18 cellular contexts compared by ENCODE assay signal in genomic region chr1:1449099-1449739, GRCh38. TPM values are rescaled to one million over a fixed set of nuclear protein-coding genes. Genes with fewer than 3 reads are reported as not detected.
DNase-seq lines count a peak whose midpoint lies in the region; ATAC-seq, FAIRE-seq and TF ChIP-seq lines count a peak whose summit lies in the region.
"Had no signal": no experiment of that assay in that cellular context is flagged by ENCODE, and none has a peak within 500 bp of the region (broad histone marks: within the 10 kb centered on the region; RNA-seq: fewer than 3 reads in every experiment).

ATAD3C (plus strand) TSS chr1:1449689; CDS start chr1:1450684, 995 bp downstream.

- no peak for TF ChIP-seq RAD21 in HepG2 (CRISPR knock-in tag; IDR thresholded peaks at IDR 0.05)

- peaks cover 6 to 15% of the 10 kb centered on the region in 2 experiments for H3K27me3 ChIP-seq in HepG2 (ENCODE audit: control insufficient read depth in 1 of 2, insufficient read depth in 2 of 2, low read length in 2 of 2)
- H3K27me3 ChIP-seq in right lobe of liver = no peaks in the 10 kb centered on the region
- H3K27me3 ChIP-seq in lung (ENCODE audit: control insufficient read depth, insufficient read depth) = no peaks in the 10 kb centered on the region
- no peaks in the 10 kb centered on the region for H3K27me3 ChIP-seq in upper lobe of right lung
- H3K27me3 ChIP-seq in right atrium auricular region = no peaks in the 10 kb centered on the region

- peaks cover 18% of the 10 kb centered on the region for H3K4me1 ChIP-seq in HepG2 (ENCODE audit: insufficient read depth, low read length)
- H3K4me1 ChIP-seq in right lobe of liver = no peaks in the 10 kb centered on the region
- H3K4me1 ChIP-seq in lung (ENCODE audit: control insufficient read depth in 2 of 2, insufficient read depth in 2 of 2, low read length in 2 of 2) = no peaks in the 10 kb centered on the region
- H3K4me1 ChIP-seq in upper lobe of right lung = no peaks in the 10 kb centered on the region
- H3K4me1 ChIP-seq in right atrium auricular region = no peaks in the 10 kb centered on the region

- no peaks in the 10 kb centered on the region for H3K4me1 Mint-ChIP-seq in brain
- H3K4me1 Mint-ChIP-seq: B cell, H9 had no signal

- DNase-seq in HepG2 (ENCODE audit: low spot score) (no peak), right lobe of liver (no peak), lung (ENCODE audit: low spot score) (no peak), upper lobe of right lung (no peak), HuH-7.5 (ENCODE audit: low spot score) (no peak), right atrium auricular region (ENCODE audit: low spot score) (no peak), globus pallidus (ENCODE audit: low spot score) (no peak)
- DNase-seq: ACHN; C1 segment of cervical spinal cord; CD4-positive, alpha-beta T cell; DMS79; GOT3; H9 had no signal

- H3K9me3 ChIP-seq in HepG2 (ENCODE audit: low read length) = no peaks in the 10 kb centered on the region
- no peaks in the 10 kb centered on the region for H3K9me3 ChIP-seq in right lobe of liver
- no peaks in the 10 kb centered on the region for H3K9me3 ChIP-seq in lung (ENCODE audit: control insufficient read depth in 2 of 2, insufficient read depth in 1 of 2, low read length in 1 of 2)
- H3K9me3 ChIP-seq in upper lobe of right lung = no peaks in the 10 kb centered on the region
- no peaks in the 10 kb centered on the region for H3K9me3 ChIP-seq in right atrium auricular region

- ATAC-seq in HepG2 (no peak), right lobe of liver (no peak), lung (ENCODE audit: insufficient read depth, low FRiP score) (no peak), upper lobe of right lung (no peak)

- CTCF ChIA-PET in HepG2 (lab: Yijun Ruan, JAX; ENCODE audit: low intra/inter-chr PET ratio, low total read pairs) = no interaction called here

- peak within 1 kb of the TSS; percentile 52 for H2AFZ ChIP-seq in HepG2 (ENCODE audit: low read length)

- no peak within 1 kb of the TSS for H3K9ac ChIP-seq in HepG2 (ENCODE audit: insufficient read depth, low read depth, low read length)

- TF ChIP-seq EP300 in HepG2 (IDR thresholded peaks at IDR 0.05; ENCODE audit: low read depth in 2 of 2, low read length in 2 of 2) = no peak
- no peak for TF ChIP-seq EP300 in HepG2 (CRISPR knock-in tag; IDR thresholded peaks at IDR 0.05; ENCODE audit: borderline replicate concordance)

- H3K4me3 ChIP-seq in HepG2 (replicated peaks in 1 of 3; ENCODE audit: insufficient read depth in 1 of 3, low read depth in 2 of 3, low read length in 3 of 3) = peak within 1 kb of the TSS in 1 of 3 experiments; percentile 25; a peak in 2 of 6 replicates
- no peak within 1 kb of the TSS for H3K4me3 ChIP-seq in right lobe of liver
- H3K4me3 ChIP-seq in lung = no peak within 1 kb of the TSS
- no peak within 1 kb of the TSS for H3K4me3 ChIP-seq in upper lobe of right lung
- H3K4me3 ChIP-seq in right atrium auricular region = no peak within 1 kb of the TSS

- H3K9me3 Mint-ChIP-seq in brain = no peaks in the 10 kb centered on the region
- H3K9me3 Mint-ChIP-seq: CD4-positive, alpha-beta T cell; H9 had no signal

- H3K36me3 ChIP-seq in HepG2 (replicated peaks in 1 of 2; ENCODE audit: control insufficient read depth in 1 of 2, insufficient read depth in 2 of 2, low read length in 2 of 2) (no peaks in the 10 kb centered on the region), right lobe of liver (no peaks in the 10 kb centered on the region), lung (ENCODE audit: control insufficient read depth in 2 of 2, insufficient read depth in 2 of 2, low read length in 2 of 2) (no peaks in the 10 kb centered on the region), upper lobe of right lung (no peaks in the 10 kb centered on the region), right atrium auricular region (no peaks in the 10 kb centered on the region)

- H3K79me2 ChIP-seq in HepG2 (ENCODE audit: insufficient read depth, low read length) = no peaks in the 10 kb centered on the region

- no TSS peak for BruUV-seq in HepG2 (replicated peaks; lab: Mats Ljungman, UMichigan)

- intact Hi-C loops in HepG2 (cut with micrococcal nuclease; ENCODE audit: unreplicated experiment) = no loop called here
- intact Hi-C loops in right lobe of liver (cut with DNase I) = no loop called here
- intact Hi-C loops in upper lobe of right lung (cut with DNase I) = no loop called here

- no peak within 1 kb of the TSS for H3K4me3 Mint-ChIP-seq in brain
- H3K4me3 Mint-ChIP-seq: B cell; CD4-positive, alpha-beta T cell; H9 had no signal

- WGBS in HepG2 (ENCODE audit: low lambda C conversion rate) = 61% methylated on average over 6 of the region's 6 CpGs
- WGBS in right lobe of liver (ENCODE audit: insufficient coverage, low coverage, low lambda C conversion rate, missing lambda C conversion rate) = 72% methylated on average over 5 of the region's 6 CpGs
- WGBS in lung, 2 donors = 80 to 84% methylated on average over 6 of the region's 6 CpGs

- POLR2A ChIA-PET in HepG2 (lab: Yijun Ruan, JAX) = interaction anchor here (1.0 kb wide), 1 partner anchor 42 kb away, joined by 3 read pairs; the partner anchor contains the start of gene MRPL20

- in situ Hi-C loops in HepG2 (cut with HindIII; ENCODE audit: extremely low pct_ligation_motif_present, low pct_unique_long_range_greater_than_20kb) = no loop called here

- H4K20me1 ChIP-seq in HepG2 (ENCODE audit: insufficient read depth, low read length) = no peaks in the 10 kb centered on the region

- H3K27ac Mint-ChIP-seq in brain = no peak within 1 kb of the TSS
- H3K27ac Mint-ChIP-seq: B cell; CD4-positive, alpha-beta T cell had no signal

- H3K4me2 ChIP-seq in HepG2 (ENCODE audit: low read depth, low read length) = peak within 1 kb of the TSS; percentile 71

- H3K36me3 Mint-ChIP-seq in brain = no peaks in the 10 kb centered on the region

- peaks cover 8% of the 10 kb centered on the region for H3K27me3 Mint-ChIP-seq in brain
- H3K27me3 Mint-ChIP-seq: CD4-positive, alpha-beta T cell had no signal

- H3K27ac ChIP-seq in HepG2 (ENCODE audit: extremely low read length, insufficient read depth, low read length) (no peak within 1 kb of the TSS), right lobe of liver (no peak within 1 kb of the TSS), lung (ENCODE audit: low read depth in 1 of 2, low read length in 1 of 2) (no peak within 1 kb of the TSS), upper lobe of right lung (no peak within 1 kb of the TSS), right atrium auricular region (no peak within 1 kb of the TSS)

- no peak for TF ChIP-seq POLR2A in HepG2 (IDR thresholded peaks at IDR 0.05; ENCODE audit: insufficient read depth in 1 of 2, low read depth in 2 of 2, low read length in 2 of 2)
- TF ChIP-seq POLR2A in right lobe of liver (IDR thresholded peaks at IDR 0.05) = no peak

- TF ChIP-seq CTCF in HepG2 (CRISPR knock-in tag; IDR thresholded peaks at IDR 0.05) (no peak), right lobe of liver (IDR thresholded peaks at IDR 0.05) (no peak), brain (conservative IDR thresholded peaks at IDR 0.05) (no peak), lung (IDR thresholded peaks at IDR 0.05; ENCODE audit: control extremely low read depth, extremely low read depth) (no peak), upper lobe of right lung (IDR thresholded peaks at IDR 0.05) (no peak), right atrium auricular region (IDR thresholded peaks at IDR 0.05) (no peak)

- FAIRE-seq in HepG2 (lab: Jason Lieb, UNC) = no peak
- FAIRE-seq: GM12891 had no signal

TF ChIP-seq in HepG2, 621 proteins besides CTCF, POLR2A, EP300 and RAD21:
- TF ChIP-seq EZH2 (conservative IDR thresholded peaks at IDR 0.05; ENCODE audit: low read depth, low read length) = no peak; the same call in 1 of the 2 replicates
- TF ChIP-seq SOX6 (IDR thresholded peaks at IDR 0.05) = 0 out of 2 replicates have a peak, but pooled peaks have one; percentile 13
- TF ChIP-seq SOX6 (CRISPR knock-in tag; IDR thresholded peaks at IDR 0.05) = no peak

RNA-seq across cellular contexts. Expression of gene ATAD3C, which starts in this region (rescaled TPM):
- total RNA-seq in HepG2 (2016; rRNA removed; fragmentation: Illumina TruSeq; extraction: Trizol) (3.2 and 4.7 TPM in 2 replicates), right lobe of liver (1 to 10 TPM in 4 of 6 experiments, under 1 TPM in 2; 0.74 to 3.1 (median 1.9) TPM), lung (10 to 100 TPM in 1 of 2 donors, under 1 TPM in 1; 0.60 to 14.0 TPM), upper lobe of right lung (10.4 TPM), right atrium auricular region (1 to 10 TPM; 1.4 to 2.8 TPM)
- total RNA-seq in HepG2 (2016; cell fraction: cytosol; rRNA removed; fragmentation: Illumina TruSeq; extraction: Trizol; ENCODE audit: low read depth) = 2.4 and 4.7 TPM in 2 replicates
- total RNA-seq in HepG2 (2016; cell fraction: insoluble cytoplasmic fraction; rRNA removed; fragmentation: Illumina TruSeq; extraction: Trizol) = 2.7 and 3.3 TPM in 2 replicates
- total RNA-seq in HepG2 (2016; cell fraction: membrane; rRNA removed; fragmentation: Illumina TruSeq; extraction: Trizol) = 5.4 and 8.1 TPM in 2 replicates
- total RNA-seq in HepG2 (2016; cell fraction: nucleus; rRNA removed; fragmentation: Illumina TruSeq; extraction: Trizol) = 1.2 and 2.1 TPM in 2 replicates
- polyA plus RNA-seq in HepG2 (2011; rRNA removed) (2.4 and 3.5 TPM in 2 replicates), brain (ENCODE audit: insufficient read depth, low read depth, low replicate concordance) (10.3 TPM), lung (10 to 100 TPM; 15.7 to 18.0 TPM)
- 3.5 and 3.6 TPM in 2 replicates for polyA plus RNA-seq in HepG2 (2011; cell fraction: cytosol; rRNA removed)
- 1.7 and 1.9 TPM in 2 replicates for polyA plus RNA-seq in HepG2 (2011; cell fraction: nucleus; rRNA removed)
- 3.2 and 4.4 TPM in 2 replicates for polyA plus RNA-seq in HepG2 (2012)
- polyA plus RNA-seq in HepG2 (2016; cell fraction: cytosol; fragmentation: Illumina TruSeq; extraction: Trizol; ENCODE audit: low read depth) = 5.2 and 8.6 TPM in 2 replicates
- polyA plus RNA-seq in HepG2 (2016; cell fraction: insoluble cytoplasmic fraction; fragmentation: Illumina TruSeq; extraction: Trizol; ENCODE audit: low read depth) = 4.6 and 4.8 TPM in 2 replicates
- polyA plus RNA-seq in HepG2 (2016; cell fraction: membrane; fragmentation: Illumina TruSeq; extraction: Trizol; ENCODE audit: low read depth) = 8.3 TPM in 2 replicates
- polyA plus RNA-seq in HepG2 (2016; cell fraction: nucleus; fragmentation: Illumina TruSeq; extraction: Trizol; ENCODE audit: insufficient read depth, low read depth) = 1.5 and 1.9 TPM in 2 replicates
- polyA minus RNA-seq in HepG2 (2011; rRNA and poly(A)+ RNA removed; ENCODE audit: low replicate concordance) = 0.96 TPM in 1 of 2 replicates, not detected in the other
- 0.97 and 2.1 TPM in 2 replicates for polyA minus RNA-seq in HepG2 (2011; cell fraction: cytosol; rRNA and poly(A)+ RNA removed)
- 0.39 and 0.75 TPM in 2 replicates for polyA minus RNA-seq in HepG2 (2011; cell fraction: nucleus; rRNA and poly(A)+ RNA removed)
- total RNA-seq: A172, HT1080 had no signal
